ENCODE assay signal across 28 cellular contexts in genomic region chr2:225697936-225698335, GRCh38.
"Had no signal": no experiment of that assay in that cellular context is flagged by ENCODE, and none has a peak within 500 bp of the region (broad histone marks: within the 10 kb centered on the region; RNA-seq: fewer than 3 reads in every experiment).

No MANE protein-coding gene starts in this region.

- FAIRE-seq: colon, endometrium, endothelial cell of umbilical vein had no signal

- ATAC-seq: effector memory CD8-positive, alpha-beta T cell; esophagus mucosa; foreskin keratinocyte; gastrocnemius medialis; gastroesophageal sphincter; heart left ventricle; heart right ventricle had no signal

- DNase-seq: colonic mucosa; cortex of kidney; dermis blood vessel endothelial cell; dorsolateral prefrontal cortex; effector CD4-positive, alpha-beta T cell; effector CD8-positive, alpha-beta T cell; effector memory CD4-positive, alpha-beta T cell; effector memory CD8-positive, alpha-beta T cell; endodermal cell; erythroblast; esophagus squamous epithelium; foreskin fibroblast; foreskin keratinocyte; foreskin melanocyte; gastrocnemius medialis; glutamatergic neuron; head of caudate nucleus; heart left ventricle; heart right ventricle had no signal

- H3K36me3 ChIP-seq: colonic mucosa, esophagus muscularis mucosa, esophagus squamous epithelium, gastrocnemius medialis, gastroesophageal sphincter, heart left ventricle, heart right ventricle had no signal

- H2AFZ ChIP-seq: hepatocyte had no signal

- H3K4me2 ChIP-seq: hepatocyte had no signal

- H3K79me2 ChIP-seq: hepatocyte had no signal

- H3K4me1 ChIP-seq: colonic mucosa, esophagus muscularis mucosa, esophagus squamous epithelium, foreskin keratinocyte, gastrocnemius medialis, gastroesophageal sphincter, heart left ventricle, heart right ventricle had no signal

- H3K4me3 ChIP-seq: colonic mucosa, coronary artery, dorsolateral prefrontal cortex, esophagus muscularis mucosa, esophagus squamous epithelium, gastrocnemius medialis, gastroesophageal sphincter, heart left ventricle, heart right ventricle, hepatocyte had no signal

- H3K27me3 ChIP-seq: colonic mucosa, dorsolateral prefrontal cortex, esophagus muscularis mucosa, esophagus squamous epithelium, foreskin keratinocyte, gastrocnemius medialis, gastroesophageal sphincter, heart left ventricle, heart right ventricle, hepatocyte had no signal

- H3K9me3 ChIP-seq: colonic mucosa, esophagus muscularis mucosa, esophagus squamous epithelium, gastrocnemius medialis, gastroesophageal sphincter, heart left ventricle, heart right ventricle had no signal

- H3K27ac ChIP-seq: colonic mucosa, coronary artery, dorsolateral prefrontal cortex, epithelial cell of prostate, esophagus muscularis mucosa, esophagus squamous epithelium, foreskin keratinocyte, gastrocnemius medialis, gastroesophageal sphincter, heart left ventricle, heart right ventricle, hepatocyte had no signal
